ENCODE assay signal across 18 cellular contexts in the genomic region with DNA sequence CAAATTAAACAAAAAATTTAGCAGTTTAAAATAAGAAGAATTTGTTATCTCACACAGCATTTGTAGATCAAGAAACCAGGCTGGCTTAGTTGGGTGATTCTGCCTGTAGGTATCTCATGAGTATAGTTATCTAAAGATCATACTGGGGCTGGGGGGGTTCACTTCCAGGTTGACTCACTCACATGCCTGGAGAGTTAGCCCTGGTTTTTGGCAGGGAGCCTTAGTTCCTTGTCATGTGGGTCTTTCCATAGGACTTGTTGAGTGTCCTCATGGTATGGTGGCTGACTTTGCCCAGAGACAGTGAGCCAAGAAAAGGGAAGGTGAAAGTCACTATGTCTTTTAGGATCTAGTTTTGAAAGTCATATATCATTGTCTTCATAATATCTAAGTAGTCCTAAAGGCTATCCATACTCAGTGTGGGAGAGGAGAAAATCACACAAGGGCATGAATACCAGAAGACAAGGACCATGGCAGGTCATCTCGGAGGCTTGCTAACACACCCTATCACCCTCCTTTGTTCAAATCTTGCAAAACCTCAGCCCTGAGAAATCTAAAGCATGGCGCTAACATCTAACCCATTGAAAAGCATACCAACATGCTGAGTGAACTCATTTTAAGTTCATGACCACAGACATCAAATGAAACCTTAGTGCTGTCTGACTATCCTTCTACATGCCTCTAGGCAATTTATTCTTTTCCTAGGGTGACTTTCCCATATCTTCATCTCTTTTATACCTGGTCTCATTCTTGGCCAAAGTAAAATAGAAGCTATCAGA. TPM values are rescaled to one million over a fixed set of nuclear protein-coding genes. Genes with fewer than 3 reads are reported as not detected.
DNase-seq lines count a peak whose midpoint lies in the region; ATAC-seq, FAIRE-seq and TF ChIP-seq lines count a peak whose summit lies in the region.
"Had no signal": no experiment of that assay in that cellular context is flagged by ENCODE, and none has a peak within 500 bp of the region (broad histone marks: within the 10 kb centered on the region; RNA-seq: fewer than 3 reads in every experiment).

No MANE protein-coding gene starts in this region.

- POLR2A ChIA-PET in A549 (lab: Yijun Ruan, JAX), result interaction anchor here (3.3 to 3.5 kb wide), 2 partner anchors 16 to 39 kb away, joined by 19 to 65 read pairs; a partner anchor contains a TSS
- POLR2A ChIA-PET in RWPE1 (lab: Yijun Ruan, JAX; ENCODE audit: low non-redundant PET), result no interaction called here

- no peak for TF ChIP-seq CTCF in A549 (IDR thresholded peaks at IDR 0.05)
- TF ChIP-seq CTCF in RWPE1 (conservative IDR thresholded peaks at IDR 0.05; ENCODE audit: low read depth), result no peak
- TF ChIP-seq CTCF in fibroblast of pulmonary artery (IDR thresholded peaks at IDR 0.05; ENCODE audit: low read length, missing control alignments), result no peak
- no peak for TF ChIP-seq CTCF in suprapubic skin (IDR thresholded peaks at IDR 0.05)

- TF ChIP-seq POLR2A in A549 (IDR thresholded peaks at IDR 0.05; ENCODE audit: low read length), result no peak
- no peak for TF ChIP-seq POLR2A in suprapubic skin (IDR thresholded peaks at IDR 0.05)

- H3K4me1 ChIP-seq in A549, result peaks cover 59% of the 10 kb centered on the region
- H3K4me1 ChIP-seq in suprapubic skin, result peaks cover 19% of the 10 kb centered on the region

- no peak for TF ChIP-seq RAD21 in A549 (conservative IDR thresholded peaks at IDR 0.05 in 1 of 2, IDR thresholded peaks at IDR 0.05 in 1 of 2)

- peaks cover 3% of the 10 kb centered on the region for H3K27me3 ChIP-seq in suprapubic skin
- H3K27me3 ChIP-seq: pancreas had no signal

- peak overlapping the region; percentile 55 for H3K4me2 ChIP-seq in A549

- DNase-seq in A549 (ENCODE audit: low read depth in 1 of 2, low spot score in 1 of 2) (peak in 1 of 2 experiments; percentile 83), HK-2 (ENCODE audit: unreplicated experiment) (peak; percentile 83), RWPE1 (ENCODE audit: low spot score) (peak; percentile 63), fibroblast of pulmonary artery (ENCODE audit: low read depth) (peak; percentile 32), cardiac septum (ENCODE audit: low spot score) (no peak), G401 (ENCODE audit: low spot score) (no peak), Kasumi-1 (lab: John Stamatoyannopoulos, UW) (no peak), suprapubic skin (ENCODE audit: low spot score in 2 of 2) (no peak)
- DNase-seq: activated CD8-positive, alpha-beta memory T cell treated with anti-CD3 and anti-CD28 coated beads, Interleukin-2, amount 50 U/mL, for 48 hours; left ventricle myocardium superior; NCI-H187 treated with DMSO at 0.1 percent for 48 hours; NCI-H510A treated with DMSO at 0.1 percent for 48 hours; pancreas; small intestine; stimulated activated naive CD8-positive, alpha-beta T cell treated with anti-CD3 and anti-CD28 coated beads, Interleukin-15, Interleukin-2, amounts not matched to agents 100 U/mL and 50 U/mL, for 24 hours; T-helper 17 cell had no signal

- H3K27ac ChIP-seq in A549 (peak overlapping the region; percentile 87 to 96), RWPE1 (no peak overlapping the region), suprapubic skin (no peak overlapping the region)
- H3K27ac ChIP-seq: HL-60, pancreas had no signal

- in situ Hi-C loops in G401 (cut with HindIII; ENCODE audit: low sequenced_read_pairs), result no loop called here

- H3K36me3 ChIP-seq in suprapubic skin, result no peaks in the 10 kb centered on the region
- H3K36me3 ChIP-seq: pancreas had no signal

- H3K9me3 ChIP-seq in A549 (peaks cover 35% of the 10 kb centered on the region), suprapubic skin (no peaks in the 10 kb centered on the region)
- H3K9me3 ChIP-seq: pancreas had no signal

- no peak for FAIRE-seq in A549 (lab: Jason Lieb, UNC)
- FAIRE-seq: pancreas, small intestine, urothelium cell line had no signal

- TF ChIP-seq EP300 in A549 (IDR thresholded peaks at IDR 0.05), result no peak
- TF ChIP-seq EP300 in suprapubic skin (IDR thresholded peaks at IDR 0.05), result no peak

- intact Hi-C loops in cardiac septum (cut with DNase I), result no loop called here

- ATAC-seq in A549, result peak; percentile 11 to 49; a peak in 3 of 6 replicates
- ATAC-seq: left ventricle myocardium superior; pancreas; stimulated activated naive CD8-positive, alpha-beta T cell treated with anti-CD3 and anti-CD28 coated beads, Interleukin-15, Interleukin-2, amounts not matched to agents 100 U/mL and 50 U/mL, for 24 hours; T-helper 17 cell had no signal

- H3K4me3 ChIP-seq in A549 (no peak overlapping the region), fibroblast of pulmonary artery (replicated peaks; ENCODE audit: low read depth, low read length) (no peak overlapping the region), suprapubic skin (no peak overlapping the region)
- H3K4me3 ChIP-seq: pancreas had no signal

- WGBS in A549 (ENCODE audit: missing lambda C conversion rate), result 88% methylated on average over 2 of the region's 2 CpGs
- WGBS in suprapubic skin, result 98% methylated on average over 2 of the region's 2 CpGs

- CTCF ChIA-PET in A549 (lab: Yijun Ruan, JAX) (interaction anchor here (1.0 to 3.6 kb wide), 9 partner anchors 10 to 73 kb away, joined by 3 to 25 read pairs (median 5); a partner anchor contains a TSS), RWPE1 (lab: Yijun Ruan, JAX) (interaction anchor here (0.5 to 1.1 kb wide), 2 partner anchors 34 to 37 kb away, joined by 3 to 4 read pairs; no protein-coding TSS in a partner anchor)

TF ChIP-seq in A549, 52 proteins besides CTCF, POLR2A, EP300 and RAD21:
- TF ChIP-seq ZC3H11A (IDR thresholded peaks at IDR 0.05), result no peak
- TF ChIP-seq ZNF302 (CRISPR knock-in tag; IDR thresholded peaks at IDR 0.05), result no peak
- peak; percentile 45; the same call in 1 of the 2 replicates for TF ChIP-seq HOXB13 (CRISPR knock-in tag; IDR thresholded peaks at IDR 0.05; ENCODE audit: low read depth)
- TF ChIP-seq, protein P1, sequence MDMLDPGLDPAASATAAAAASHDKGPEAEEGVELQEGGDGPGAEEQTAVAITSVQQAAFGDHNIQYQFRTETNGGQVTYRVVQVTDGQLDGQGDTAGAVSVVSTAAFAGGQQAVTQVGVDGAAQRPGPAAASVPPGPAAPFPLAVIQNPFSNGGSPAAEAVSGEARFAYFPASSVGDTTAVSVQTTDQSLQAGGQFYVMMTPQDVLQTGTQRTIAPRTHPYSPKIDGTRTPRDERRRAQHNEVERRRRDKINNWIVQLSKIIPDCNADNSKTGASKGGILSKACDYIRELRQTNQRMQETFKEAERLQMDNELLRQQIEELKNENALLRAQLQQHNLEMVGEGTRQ (IDR thresholded peaks at IDR 0.05), result no peak
- TF ChIP-seq FOSL2 (IDR thresholded peaks at IDR 0.05), result peak; percentile 42; the same call in 1 of the 2 replicates
- peak; percentile 75 for TF ChIP-seq FOSL2 (CRISPR knock-in tag; IDR thresholded peaks at IDR 0.05)
- TF ChIP-seq, protein P2, sequence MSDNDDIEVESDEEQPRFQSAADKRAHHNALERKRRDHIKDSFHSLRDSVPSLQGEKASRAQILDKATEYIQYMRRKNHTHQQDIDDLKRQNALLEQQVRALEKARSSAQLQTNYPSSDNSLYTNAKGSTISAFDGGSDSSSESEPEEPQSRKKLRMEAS (IDR thresholded peaks at IDR 0.05), result peak; percentile 58; the same call in 1 of the 2 replicates
- TF ChIP-seq, protein P3, sequence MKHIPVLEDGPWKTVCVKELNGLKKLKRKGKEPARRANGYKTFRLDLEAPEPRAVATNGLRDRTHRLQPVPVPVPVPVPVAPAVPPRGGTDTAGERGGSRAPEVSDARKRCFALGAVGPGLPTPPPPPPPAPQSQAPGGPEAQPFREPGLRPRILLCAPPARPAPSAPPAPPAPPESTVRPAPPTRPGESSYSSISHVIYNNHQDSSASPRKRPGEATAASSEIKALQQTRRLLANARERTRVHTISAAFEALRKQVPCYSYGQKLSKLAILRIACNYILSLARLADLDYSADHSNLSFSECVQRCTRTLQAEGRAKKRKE (CRISPR knock-in tag; IDR thresholded peaks at IDR 0.05; ENCODE audit: low read depth), result peak; percentile 77; the same call in 1 of the 2 replicates
- peak; percentile 73 for TF ChIP-seq HOXB5 (CRISPR knock-in tag; IDR thresholded peaks at IDR 0.05)
- TF ChIP-seq GATA3 (IDR thresholded peaks at IDR 0.05; ENCODE audit: borderline replicate concordance), result peak; percentile 82
- TF ChIP-seq JUNB (IDR thresholded peaks at IDR 0.05), result peak; percentile 69
- TF ChIP-seq MAFK (IDR thresholded peaks at IDR 0.05; ENCODE audit: partially characterized antibody), result no peak
- no peak for TF ChIP-seq NFE2L2 (conservative IDR thresholded peaks at IDR 0.05; ENCODE audit: low read length)
- no peak for TF ChIP-seq POLR2AphosphoS2 (conservative IDR thresholded peaks at IDR 0.05; ENCODE audit: low read length)
- peak; percentile 39; the same call in 1 of the 2 replicates for TF ChIP-seq FOXS1 (CRISPR knock-in tag; IDR thresholded peaks at IDR 0.05)

RNA-seq across cellular contexts. Expression of a gene that starts 39.2 kb away (rescaled TPM):
- polyA plus RNA-seq in A549 (2011; rRNA removed) (1,617 and 1,630 TPM in 2 replicates), A549 (2017; fragmentation: RNase III; extraction: RNeasy Plus Mini Kit Qiagen cat#74134 plus additional on column Dnase treatment) (623 to 738 TPM (median 722 TPM) in 3 replicates)
- polyA plus RNA-seq in A549 (2012; cell fraction: cytosol; rRNA removed), result 456 and 584 TPM in 2 replicates
- polyA plus RNA-seq in A549 (2012; cell fraction: nucleus; rRNA removed), result 1,301 and 1,335 TPM in 2 replicates
- 4,726 and 5,326 TPM in 2 replicates for polyA minus RNA-seq in A549 (2011; rRNA and poly(A)+ RNA removed)
- total RNA-seq in cardiac septum (not detected), suprapubic skin (1 to 10 TPM in 3 of 4 donors, not detected in 1; 1.0 to 2.5 (median 1.5) TPM)
- 0.27 TPM in 1 of 2 replicates, not detected in the other for total RNA-seq in G401 (2014; rRNA removed; shearing (Covaris generic))
- total RNA-seq: left ventricle myocardium superior had no signal
- polyA plus RNA-seq: pancreas had no signal

Comparison
In these comparisons a context has a peak if more than half of its experiments do, and no peak if none do; other contexts are left out.
1. DNase-seq: peak in HK-2 (single experiment), RWPE1 (single experiment) and fibroblast of pulmonary artery (single experiment); none in cardiac septum (single experiment), G401 (single experiment), Kasumi-1 (0 of 2) and suprapubic skin (0 of 2).
2. H3K27ac ChIP-seq: peak in A549 (2 of 2); none in RWPE1 (single experiment) and suprapubic skin (single experiment).